20 cellular contexts compared by ENCODE assay signal in genomic region chr16:67459858-67460144, GRCh38. TPM values are rescaled to one million over a fixed set of nuclear protein-coding genes. Genes with fewer than 3 reads are reported as not detected.
DNase-seq lines count a peak whose midpoint lies in the region; ATAC-seq and TF ChIP-seq lines count a peak whose summit lies in the region.
"Had no signal": no experiment of that assay in that cellular context is flagged by ENCODE, and none has a peak within 500 bp of the region (broad histone marks: within the 10 kb centered on the region; RNA-seq: fewer than 3 reads in every experiment).

No MANE protein-coding gene starts in this region.

- 77% methylated on average over 3 of the region's 3 CpGs for WGBS in liver

- H3K27ac ChIP-seq in 22Rv1 (peak overlapping the region; percentile 8; the same call in 1 of the 2 replicates), coronary artery (peak overlapping the region; percentile 50 to 73), liver (ENCODE audit: low read depth in 1 of 2, low read length in 2 of 2) (peak overlapping the region; percentile 25 to 53), gastrocnemius medialis (peak overlapping the region; percentile 54 to 90 (median 70))
- H3K27ac ChIP-seq: epithelial cell of prostate, HL-60 had no signal

- intact Hi-C loops in gastrocnemius medialis (cut with DNase I; ENCODE audit: low total_unique reads): no loop called here

- no peak overlapping the region for H3K4me3 ChIP-seq in coronary artery
- no peak overlapping the region for H3K4me3 ChIP-seq in liver (ENCODE audit: low read depth in 1 of 3, low read length in 3 of 3)
- no peak overlapping the region for H3K4me3 ChIP-seq in gastrocnemius medialis
- no peak overlapping the region for H3K4me3 ChIP-seq in foreskin fibroblast (ENCODE audit: low read depth in 1 of 2, low read length in 2 of 2)
- H3K4me3 ChIP-seq: A549 had no signal

- ATAC-seq in gastrocnemius medialis (no peak), GM21526 (IDR thresholded peaks at IDR 0.05; ENCODE audit: low FRiP score, unreplicated experiment) (no peak)
- ATAC-seq: stimulated activated naive CD8-positive, alpha-beta T cell treated with anti-CD3 and anti-CD28 coated beads, Interleukin-15, Interleukin-2, amounts not matched to agents 100 U/mL and 50 U/mL, for 24 hours had no signal

- no peak for TF ChIP-seq POLR2A in gastrocnemius medialis (IDR thresholded peaks at IDR 0.05)

- peaks cover 0 to 2% (median 0%) of the 10 kb centered on the region in 4 donors for H3K36me3 ChIP-seq in liver (ENCODE audit: control insufficient read depth in 4 of 4, insufficient read depth in 3 of 4, low read depth in 1 of 4, low read length in 3 of 4)
- no peaks in the 10 kb centered on the region for H3K36me3 ChIP-seq in gastrocnemius medialis

- no peak overlapping the region for H3K9ac ChIP-seq in liver (ENCODE audit: low read depth in 1 of 2, low read length in 2 of 2)

- H3K9me3 ChIP-seq in liver (ENCODE audit: control insufficient read depth in 4 of 4, low read length in 3 of 4) (no peaks in the 10 kb centered on the region), gastrocnemius medialis (no peaks in the 10 kb centered on the region)
- H3K9me3 ChIP-seq: A549, Caco-2 had no signal

- H3K27me3 ChIP-seq in liver (ENCODE audit: control insufficient read depth in 4 of 4, insufficient read depth in 4 of 4, low read length in 3 of 4) (no peaks in the 10 kb centered on the region), gastrocnemius medialis (no peaks in the 10 kb centered on the region)

- TF ChIP-seq CTCF in 22Rv1 (IDR thresholded peaks at IDR 0.05) (no peak), coronary artery (IDR thresholded peaks at IDR 0.05) (no peak), liver (IDR thresholded peaks at IDR 0.05; ENCODE audit: low read depth, low read length, missing input control) (no peak), gastrocnemius medialis (IDR thresholded peaks at IDR 0.05 in 4 of 5, conservative IDR thresholded peaks at IDR 0.05 in 1 of 5) (no peak), foreskin fibroblast (IDR thresholded peaks at IDR 0.05; ENCODE audit: low read depth, low read length) (no peak)

- in situ Hi-C loops in gastrocnemius medialis (cut with MboI; ENCODE audit: low sequenced_read_pairs in 4 of 4): no loop called here

- DNase-seq in coronary artery (ENCODE audit: low spot score): no peak
- DNase-seq in gastrocnemius medialis: no peak
- no peak for DNase-seq in activated gamma-delta T cell treated with Interleukin-2 at 50 U/mL for 16 hours
- DNase-seq in cortex of kidney (lab: John Stamatoyannopoulos, UW): no peak
- no peak for DNase-seq in foreskin fibroblast
- DNase-seq: activated CD4-positive, alpha-beta T cell treated with anti-CD3 and anti-CD28 coated beads, Interleukin-2, amount 50 U/mL, for 48 hours; activated effector memory CD4-positive, alpha-beta T cell treated with Interleukin-2 at 50 U/mL for 16 hours; Caco-2; mesendoderm; NCI-H1930; stimulated activated naive CD8-positive, alpha-beta T cell treated with anti-CD3 and anti-CD28 coated beads, Interleukin-15, Interleukin-2, amounts not matched to agents 100 U/mL and 50 U/mL, for 24 hours had no signal

- no peak for TF ChIP-seq RAD21 in liver (IDR thresholded peaks at IDR 0.05)

- H3K4me1 ChIP-seq in liver (ENCODE audit: control insufficient read depth in 4 of 4, insufficient read depth in 4 of 4, low read length in 3 of 4) (peaks cover 20 to 51% (median 35%) of the 10 kb centered on the region in 4 donors), gastrocnemius medialis (peaks cover 88% of the 10 kb centered on the region in 2 donors)
- H3K4me1 ChIP-seq: Caco-2 had no signal

TF ChIP-seq in liver, 16 proteins besides CTCF, POLR2A, EP300 and RAD21:
- TF ChIP-seq JUND (IDR thresholded peaks at IDR 0.05) (no peak), YY1 (IDR thresholded peaks at IDR 0.05) (no peak), ZBTB33 (IDR thresholded peaks at IDR 0.05) (no peak), RXRA (IDR thresholded peaks at IDR 0.05) (no peak), NR2F2 (IDR thresholded peaks at IDR 0.05) (no peak), TAF1 (conservative IDR thresholded peaks at IDR 0.05) (no peak), REST (IDR thresholded peaks at IDR 0.05) (no peak), FOXA2 (IDR thresholded peaks at IDR 0.05) (no peak), HNF4A (conservative IDR thresholded peaks at IDR 0.05) (no peak), ATF3 (IDR thresholded peaks at IDR 0.05) (no peak), FOXA1 (IDR thresholded peaks at IDR 0.05) (no peak), EGR1 (IDR thresholded peaks at IDR 0.05; ENCODE audit: low read depth in 2 of 2) (no peak), SP1 (IDR thresholded peaks at IDR 0.05) (no peak)

RNA-seq across cellular contexts. Expression of gene ATP6V0D1, which starts 21.2 kb away (rescaled TPM):
- total RNA-seq in liver (10 to 100 TPM; 73.2 to 80.2 TPM), gastrocnemius medialis (100 to 1,000 TPM; 117 to 211 (median 157) TPM)
- 10 to 100 TPM; 47.6 to 59.9 TPM for polyA plus RNA-seq in liver

RNA-seq across cellular contexts. Expression of gene AGRP, which starts 23.5 kb away (rescaled TPM):
- total RNA-seq in liver: not detected
- under 1 TPM; 0.18 to 0.50 TPM for polyA plus RNA-seq in liver
- total RNA-seq in gastrocnemius medialis: not detected
- total RNA-seq: bronchial epithelial cell, Caco-2, H1, progenitor cell of endocrine pancreas had no signal
- polyA plus RNA-seq: A549, H1 had no signal

RNA-seq across cellular contexts. Expression of gene HSD11B2, which starts 28.9 kb away (rescaled TPM):
- total RNA-seq in liver (1 to 10 TPM in 1 of 2 donors, under 1 TPM in 1; 0.51 to 6.7 TPM), gastrocnemius medialis (1 to 10 TPM in 2 of 4 donors, not detected in 2; 2.3 to 4.1 TPM)
- polyA plus RNA-seq in liver: 1 to 10 TPM; 1.8 to 2.7 TPM

RNA-seq across cellular contexts. Expression of gene ZDHHC1, which starts 43.5 kb away (rescaled TPM):
- total RNA-seq in liver: 1 to 10 TPM in 1 of 2 donors, under 1 TPM in 1; 0.33 to 1.6 TPM
- polyA plus RNA-seq in liver: 1 to 10 TPM in 1 of 2 donors, under 1 TPM in 1; 0.53 to 1.6 TPM
- total RNA-seq in gastrocnemius medialis: 10 to 100 TPM in 1 of 4 donors, 1 to 10 TPM in 3; 4.4 to 11.0 (median 8.9) TPM

Comparison
In these comparisons a context has a peak if more than half of its experiments do, and no peak if none do; other contexts are left out.
1. H3K27ac ChIP-seq: peak in every context shown above with its lines; median percentile 70 in gastrocnemius medialis; 62 in coronary artery; 39 in liver; 8 in 22Rv1.